9 cellular contexts compared by ENCODE assay signal in genomic region chr11:102279641-102280170, GRCh38. TPM values are rescaled to one million over a fixed set of nuclear protein-coding genes. Genes with fewer than 3 reads are reported as not detected.
A peak's percentile ranks its signal among the peaks of the same experiment; 100 is the strongest.
DNase-seq lines count a peak whose midpoint lies in the region; ATAC-seq and TF ChIP-seq lines count a peak whose summit lies in the region.
"Had no signal": no experiment of that assay in that cellular context is flagged by ENCODE, and none has a peak within 500 bp of the region (broad histone marks: within the 10 kb centered on the region; RNA-seq: fewer than 3 reads in every experiment).

No MANE protein-coding gene starts in this region.

- H3K4me3 ChIP-seq in BJ (ENCODE audit: low read depth, low read length) (peak overlapping the region; percentile 0; the same call in 1 of the 2 replicates), adipocyte (ENCODE audit: low read length) (peak overlapping the region; percentile 67), lower lobe of right lung (peak overlapping the region; percentile 15)

- POLR2A ChIA-PET in BJ (lab: Charles Lee): no interaction called here

- H3K36me3 ChIP-seq in BJ (ENCODE audit: control insufficient read depth, insufficient read depth, low read length): no peaks in the 10 kb centered on the region
- H3K36me3 ChIP-seq in adipocyte (ENCODE audit: control insufficient read depth, insufficient read depth, low read length, severe bottlenecking): no peaks in the 10 kb centered on the region
- no peaks in the 10 kb centered on the region for H3K36me3 ChIP-seq in lower lobe of right lung

- ATAC-seq in GM19351 (IDR thresholded peaks at IDR 0.05; ENCODE audit: unreplicated experiment) (peak; percentile 90), HG03175 (IDR thresholded peaks at IDR 0.05; ENCODE audit: unreplicated experiment) (peak; percentile 86), lower lobe of right lung (peak; percentile 48 to 49)

- H3K27me3 ChIP-seq in BJ (ENCODE audit: control insufficient read depth, insufficient read depth, low read length): no peaks in the 10 kb centered on the region
- no peaks in the 10 kb centered on the region for H3K27me3 ChIP-seq in adipocyte (replicated peaks; ENCODE audit: control insufficient read depth, insufficient read depth, low read length)
- H3K27me3 ChIP-seq in lower lobe of right lung (ENCODE audit: low read depth): no peaks in the 10 kb centered on the region

- no peak overlapping the region for H3K27ac ChIP-seq in lower lobe of right lung
- H3K27ac ChIP-seq: HL-60 had no signal

- H3K4me1 ChIP-seq in adipocyte (ENCODE audit: control insufficient read depth, insufficient read depth, low read length): peaks cover 49% of the 10 kb centered on the region
- H3K4me1 ChIP-seq in lower lobe of right lung: no peaks in the 10 kb centered on the region

- peak overlapping the region; percentile 51 for H3K9ac ChIP-seq in adipocyte (ENCODE audit: low read length)

- CTCF ChIA-PET in BJ (lab: Yijun Ruan, JAX): interaction anchor here (0.7 to 2.7 kb wide), 13 partner anchors 8 to 419 kb away, joined by 3 to 8 read pairs (median 4); no protein-coding TSS in a partner anchor

- DNase-seq in BJ (ENCODE audit: low read depth) (no peak), adipocyte (ENCODE audit: low read depth) (peak; percentile 74), lower lobe of right lung (no peak), SHP77 treated with DMSO at 0.1 percent for 48 hours (lab: John Stamatoyannopoulos, UW) (no peak), 8988T (no peak), middle frontal gyrus (ENCODE audit: extremely low spot score, low spot score) (no peak)

- no peaks in the 10 kb centered on the region for H3K9me3 ChIP-seq in adipocyte (ENCODE audit: control insufficient read depth, low read length)
- H3K9me3 ChIP-seq in lower lobe of right lung: no peaks in the 10 kb centered on the region

- intact Hi-C loops in lower lobe of right lung (cut with DNase I): no loop called here

- peak; percentile 59 for TF ChIP-seq CTCF in BJ (IDR thresholded peaks at IDR 0.05; ENCODE audit: insufficient read depth, low read depth, low read length)
- TF ChIP-seq CTCF in lower lobe of right lung (IDR thresholded peaks at IDR 0.05): no peak

RNA-seq across cellular contexts. Expression of gene BIRC3, which starts 37.6 kb away (rescaled TPM):
- polyA plus RNA-seq in BJ (2011; rRNA removed): 0.48 and 0.97 TPM in 2 replicates
- 0.19 and 0.36 TPM in 2 replicates for polyA minus RNA-seq in BJ (2011; rRNA and poly(A)+ RNA removed)
- total RNA-seq in lower lobe of right lung: 17.8 TPM

Comparison
In these comparisons a context has a peak if more than half of its experiments do, and no peak if none do; other contexts are left out.
1. H3K4me3 ChIP-seq: peak in every context shown above with its lines; median percentile 67 in adipocyte; 15 in lower lobe of right lung; 0 in BJ.